13 cellular contexts compared by ENCODE assay signal in the genomic region with DNA sequence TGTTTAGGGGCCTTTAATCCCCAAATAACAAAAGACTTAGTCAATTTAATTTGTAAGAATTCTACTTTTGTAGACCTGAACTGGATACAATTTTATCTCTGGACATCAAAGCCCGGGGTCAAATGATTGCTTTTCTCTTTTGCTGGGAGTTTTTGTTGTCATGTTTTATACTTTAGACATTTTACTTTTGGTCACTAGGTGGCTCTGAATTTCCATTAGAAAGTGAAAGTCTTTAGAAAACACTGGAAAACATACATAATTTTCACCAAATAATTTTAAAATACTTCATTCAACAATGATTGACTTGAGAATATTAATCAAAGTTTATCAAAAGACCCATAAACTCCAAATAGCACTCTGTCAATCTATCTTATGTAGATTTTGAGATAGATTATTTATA. TPM values are rescaled to one million over a fixed set of nuclear protein-coding genes. Genes with fewer than 3 reads are reported as not detected.
DNase-seq lines count a peak whose midpoint lies in the region; ATAC-seq, FAIRE-seq and TF ChIP-seq lines count a peak whose summit lies in the region.
"Had no signal": no experiment of that assay in that cellular context is flagged by ENCODE, and none has a peak within 500 bp of the region (broad histone marks: within the 10 kb centered on the region; RNA-seq: fewer than 3 reads in every experiment).

No MANE protein-coding gene starts in this region.

- H3K4me1 ChIP-seq in RWPE2 (ENCODE audit: insufficient read depth, poor library complexity, severe bottlenecking) = no peaks in the 10 kb centered on the region
- H3K4me1 ChIP-seq in tibial artery = peaks cover 0 to 11% (median 0%) of the 10 kb centered on the region in 4 donors

- H3K9me3 ChIP-seq in RWPE2 (ENCODE audit: severe bottlenecking) (no peaks in the 10 kb centered on the region), tibial artery (no peaks in the 10 kb centered on the region)
- H3K9me3 ChIP-seq: esophagus squamous epithelium had no signal

- ATAC-seq in RWPE2 (ENCODE audit: low read depth) = no peak
- ATAC-seq: natural killer cell had no signal

- intact Hi-C loops in tibial artery (cut with DNase I; ENCODE audit: low total_unique reads) = no loop called here

- peak; percentile 77 for FAIRE-seq in frontal cortex (lab: Jason Lieb, UNC)

- peak; percentile 19 for DNase-seq in NCI-H748 (lab: John Stamatoyannopoulos, UW; ENCODE audit: unreplicated experiment)
- no peak for DNase-seq in NCI-H748 treated with DMSO at 0.1 percent for 48 hours (lab: John Stamatoyannopoulos, UW)
- DNase-seq in RWPE2 (ENCODE audit: low spot score) = no peak
- no peak for DNase-seq in frontal cortex (ENCODE audit: low spot score in 2 of 2)
- no peak for DNase-seq in tibial artery
- no peak for DNase-seq in caudate nucleus (lab: John Stamatoyannopoulos, UW)
- DNase-seq in CD1c-positive myeloid dendritic cell (ENCODE audit: extremely low spot score) = no peak
- DNase-seq in iPS-NIHi7 (ENCODE audit: extremely low spot score) = no peak
- DNase-seq: esophagus squamous epithelium, natural killer cell, NCI-H1092 treated with DMSO at 0.1 percent for 48 hours had no signal

- H3K27me3 ChIP-seq in RWPE2 (ENCODE audit: insufficient read depth, poor library complexity, severe bottlenecking) (no peaks in the 10 kb centered on the region), tibial artery (no peaks in the 10 kb centered on the region)
- H3K27me3 ChIP-seq: esophagus squamous epithelium had no signal

- H3K36me3 ChIP-seq in RWPE2 (ENCODE audit: low read depth) (no peaks in the 10 kb centered on the region), tibial artery (peaks cover 0 to 22% (median 5%) of the 10 kb centered on the region in 3 donors)
- H3K36me3 ChIP-seq: esophagus squamous epithelium had no signal

- no peak overlapping the region for H3K4me3 ChIP-seq in RWPE2 (ENCODE audit: severe bottlenecking)
- no peak overlapping the region for H3K4me3 ChIP-seq in tibial artery
- H3K4me3 ChIP-seq: esophagus squamous epithelium had no signal

- TF ChIP-seq CTCF in RWPE2 (IDR thresholded peaks at IDR 0.05; ENCODE audit: poor library complexity, severe bottlenecking) (peak; percentile 59), tibial artery (IDR thresholded peaks at IDR 0.05) (peak; percentile 24 to 29)

- H3K27ac ChIP-seq in RWPE2 (ENCODE audit: poor library complexity, severe bottlenecking) (no peak overlapping the region), tibial artery (no peak overlapping the region), caudate nucleus (ENCODE audit: low read depth, low read length) (no peak overlapping the region)
- H3K27ac ChIP-seq: esophagus squamous epithelium had no signal

RNA-seq across cellular contexts. Expression of gene PCA3, which starts 2.8 kb away (rescaled TPM):
- total RNA-seq in frontal cortex = 0.82 TPM
- total RNA-seq: activated T-helper 1 cell treated with anti-CD3 and anti-CD28 coated beads, Interleukin-12 subunit alpha, Interleukin-12 subunit beta, Interleukin-2, Interleukin-4 antibody, amounts not matched to agents 30 ng/mL and 10 ng/mL and 1 ng/mL, durations not matched to agents 14 hours and 24 hours and 36 hours; B cell; esophagus squamous epithelium had no signal
